Comparison of ENCODE assay signal across 8 cellular contexts in the genomic region with DNA sequence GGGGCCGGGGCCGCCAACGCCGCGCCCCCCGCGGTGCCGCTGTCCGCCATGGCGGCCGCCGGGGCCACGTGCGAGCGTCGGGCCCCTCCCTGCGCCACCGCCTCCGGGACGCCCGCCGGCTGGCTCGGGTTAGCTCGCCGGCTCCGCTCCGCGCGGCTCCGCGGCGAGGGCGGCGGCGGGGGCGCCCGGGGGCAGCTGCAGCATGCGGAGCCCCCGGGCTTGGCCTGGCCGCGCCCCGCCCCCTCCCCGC. TPM values are rescaled to one million over a fixed set of nuclear protein-coding genes. Genes with fewer than 3 reads are reported as not detected.
DNase-seq lines count a peak whose midpoint lies in the region; ATAC-seq and TF ChIP-seq lines count a peak whose summit lies in the region.
"Not testable (repeated sequence)": the region's sequence is repeated elsewhere in the genome, so short reads cannot be mapped to it uniquely, and the experiment has no call there.

No MANE protein-coding gene starts in this region.

- H3K79me2 ChIP-seq in Karpas-422 (ENCODE audit: low read length): peaks cover 30% of the 10 kb centered on the region

- H2AFZ ChIP-seq in Karpas-422 (ENCODE audit: low read length): not testable (repeated sequence)

- POLR2A ChIA-PET in activated CD8-positive, alpha-beta T cell treated with anti-CD3 and anti-CD28 coated beads for 36 hours (lab: Charles Lee): interaction anchor here (0.6 to 10.0 kb wide), 6 partner anchors 8 to 1609 kb away, joined by 3 to 132 read pairs (median 12); a partner anchor contains a TSS

- H3K9me3 Mint-ChIP-seq in activated CD8-positive, alpha-beta T cell treated with anti-CD3 and anti-CD28 coated beads for 36 hours: not testable (repeated sequence)

- H3K9ac ChIP-seq in Karpas-422 (ENCODE audit: low read length): peak overlapping the region; percentile 96
- H3K9ac ChIP-seq in colonic mucosa (ENCODE audit: low read depth in 2 of 2, low read length in 2 of 2): peak overlapping the region in 1 of 2 donors; percentile 92

- TF ChIP-seq CTCF in GM12864 (IDR thresholded peaks at IDR 0.05; ENCODE audit: low read depth, low read length, missing control alignments); activated CD8-positive, alpha-beta T cell treated with anti-CD3 and anti-CD28 coated beads for 36 hours (IDR thresholded peaks at IDR 0.05); colonic mucosa (IDR thresholded peaks at IDR 0.05); neutrophil (IDR thresholded peaks at IDR 0.05); upper lobe of right lung (IDR thresholded peaks at IDR 0.05): not testable (repeated sequence)

- peaks cover 30% of the 10 kb centered on the region for H3K4me1 Mint-ChIP-seq in activated CD8-positive, alpha-beta T cell treated with anti-CD3 and anti-CD28 coated beads for 36 hours (ENCODE audit: low read depth)

- DNase-seq in GM12864 (ENCODE audit: low read depth); Karpas-422; activated CD8-positive, alpha-beta T cell treated with anti-CD3 and anti-CD28 coated beads for 36 hours; colonic mucosa; upper lobe of right lung: not testable (repeated sequence)

- ATAC-seq in HG02571 (IDR thresholded peaks at IDR 0.05; ENCODE audit: unreplicated experiment) (peak; percentile 7), upper lobe of right lung (peak; percentile 0)
- peak; percentile 7 for ATAC-seq in activated CD8-positive, alpha-beta T cell treated with anti-CD3 and anti-CD28 coated beads for 36 hours

- H3K36me3 ChIP-seq in Karpas-422 (ENCODE audit: insufficient read depth, low read length); colonic mucosa; neutrophil: not testable (repeated sequence)
- H3K36me3 ChIP-seq in upper lobe of right lung: peaks cover 13% of the 10 kb centered on the region

- peaks cover 28% of the 10 kb centered on the region for H3K36me3 Mint-ChIP-seq in activated CD8-positive, alpha-beta T cell treated with anti-CD3 and anti-CD28 coated beads for 36 hours (ENCODE audit: low read depth)

- CTCF ChIA-PET in activated CD8-positive, alpha-beta T cell treated with anti-CD3 and anti-CD28 coated beads for 36 hours (lab: Charles Lee): interaction anchor here (0.9 to 4.6 kb wide), 6 partner anchors 13 to 71 kb away, joined by 3 to 35 read pairs (median 6); a partner anchor contains a TSS

- H3K4me1 ChIP-seq in Karpas-422 (ENCODE audit: low read length): peaks cover 56% of the 10 kb centered on the region
- not testable (repeated sequence) for H3K4me1 ChIP-seq in colonic mucosa
- H3K4me1 ChIP-seq in neutrophil (ENCODE audit: control insufficient read depth in 1 of 2, insufficient read depth in 1 of 2, low read depth in 1 of 2, low read length in 1 of 2): peaks cover 49 to 57% of the 10 kb centered on the region in 2 experiments
- H3K4me1 ChIP-seq in upper lobe of right lung: peaks cover 29% of the 10 kb centered on the region

- not testable (repeated sequence) for H3K27ac ChIP-seq in Karpas-422 (ENCODE audit: low read length); colonic mucosa; neutrophil; upper lobe of right lung

- not testable (repeated sequence) for H3K27me3 ChIP-seq in Karpas-422 (ENCODE audit: low read length); colonic mucosa; upper lobe of right lung
- H3K27me3 ChIP-seq in neutrophil: peaks cover 16% of the 10 kb centered on the region

- H3K9me2 ChIP-seq in Karpas-422 (replicated peaks; ENCODE audit: insufficient read depth, low read length): not testable (repeated sequence)

- peak overlapping the region; percentile 88 for H3K4me2 ChIP-seq in Karpas-422 (ENCODE audit: low read depth, low read length, poor library complexity, severe bottlenecking)

- H4K20me1 ChIP-seq in Karpas-422 (ENCODE audit: insufficient read depth, low read depth, low read length): not testable (repeated sequence)

- peak overlapping the region; percentile 78 for H3K4me3 Mint-ChIP-seq in activated CD8-positive, alpha-beta T cell treated with anti-CD3 and anti-CD28 coated beads for 36 hours

- H3K27ac Mint-ChIP-seq in activated CD8-positive, alpha-beta T cell treated with anti-CD3 and anti-CD28 coated beads for 36 hours: not testable (repeated sequence)

- H3K27me3 Mint-ChIP-seq in activated CD8-positive, alpha-beta T cell treated with anti-CD3 and anti-CD28 coated beads for 36 hours: not testable (repeated sequence)

- intact Hi-C loops in activated CD8-positive, alpha-beta T cell treated with anti-CD3 and anti-CD28 coated beads for 36 hours (cut with micrococcal nuclease): loop anchor here (10.0 kb wide), 1 partner anchor 58 kb away; a partner anchor contains a TSS
- intact Hi-C loops in colonic mucosa (cut with DNase I); upper lobe of right lung (cut with DNase I): not testable (repeated sequence)

- H3K4me3 ChIP-seq in GM12864 (ENCODE audit: low read depth, low read length) (peak overlapping the region; percentile 86), Karpas-422 (ENCODE audit: low read length) (peak overlapping the region; percentile 97; the same call in 1 of the 2 replicates), colonic mucosa (peak overlapping the region; percentile 68), iPS-18c (ENCODE audit: insufficient read depth, low read depth, low read length) (peak overlapping the region; percentile 95; the same call in 1 of the 2 replicates), neutrophil (ENCODE audit: low read depth in 1 of 2, low read length in 1 of 2) (peak overlapping the region; percentile 76 to 85), upper lobe of right lung (peak overlapping the region; percentile 80)

- H3K9me3 ChIP-seq in Karpas-422 (ENCODE audit: low read length); colonic mucosa; iPS-18c (ENCODE audit: control insufficient read depth, insufficient read depth, low read length); neutrophil; upper lobe of right lung: not testable (repeated sequence)

RNA-seq across cellular contexts. Expression of a gene that starts 0.2 kb away (rescaled TPM):
- 111 and 256 TPM in 2 replicates for total RNA-seq in Karpas-422 (2014; rRNA removed; shearing (Covaris generic); ENCODE audit: low replicate concordance)
- 100 to 1,000 TPM; 285 to 287 TPM for total RNA-seq in activated CD8-positive, alpha-beta T cell treated with anti-CD3 and anti-CD28 coated beads for 36 hours
- 100 to 1,000 TPM; 113 to 234 TPM for total RNA-seq in colonic mucosa
- 76.5 TPM for total RNA-seq in upper lobe of right lung

RNA-seq across cellular contexts. Expression of a gene that starts 4.8 kb away (rescaled TPM):
- 5.7 and 12.7 TPM in 2 replicates for total RNA-seq in Karpas-422 (2014; rRNA removed; shearing (Covaris generic); ENCODE audit: low replicate concordance)
- 1 to 10 TPM; 8.7 to 9.6 TPM for total RNA-seq in activated CD8-positive, alpha-beta T cell treated with anti-CD3 and anti-CD28 coated beads for 36 hours
- total RNA-seq in colonic mucosa (100 to 1,000 TPM in 1 of 2 donors, 10 to 100 TPM in 1; 86.9 to 108 TPM), upper lobe of right lung (32.4 TPM)

RNA-seq across cellular contexts. Expression of a gene that starts 5.7 kb away (rescaled TPM):
- 27.8 and 73.4 TPM in 2 replicates for total RNA-seq in Karpas-422 (2014; rRNA removed; shearing (Covaris generic); ENCODE audit: low replicate concordance)
- 10 to 100 TPM; 23.5 to 26.9 TPM for total RNA-seq in activated CD8-positive, alpha-beta T cell treated with anti-CD3 and anti-CD28 coated beads for 36 hours
- total RNA-seq in colonic mucosa (100 to 1,000 TPM in 1 of 2 donors, 10 to 100 TPM in 1; 71.7 to 104 TPM), upper lobe of right lung (53.9 TPM)

RNA-seq across cellular contexts. Expression of a gene that starts 12.2 kb away (rescaled TPM):
- total RNA-seq in Karpas-422 (2014; rRNA removed; shearing (Covaris generic); ENCODE audit: low replicate concordance): 43.4 and 67.9 TPM in 2 replicates
- total RNA-seq in activated CD8-positive, alpha-beta T cell treated with anti-CD3 and anti-CD28 coated beads for 36 hours: 100 to 1,000 TPM in 1 of 2 experiments, 10 to 100 TPM in 1; 86.6 to 104 TPM
- total RNA-seq in colonic mucosa (10 to 100 TPM; 25.9 to 59.5 TPM), upper lobe of right lung (172 TPM)

RNA-seq across cellular contexts. Expression of a gene that starts 16.2 kb away (rescaled TPM):
- 32.0 and 51.0 TPM in 2 replicates for total RNA-seq in Karpas-422 (2014; rRNA removed; shearing (Covaris generic); ENCODE audit: low replicate concordance)
- 10 to 100 TPM; 25.8 to 26.1 TPM for total RNA-seq in activated CD8-positive, alpha-beta T cell treated with anti-CD3 and anti-CD28 coated beads for 36 hours
- 10 to 100 TPM; 39.9 to 50.3 TPM for total RNA-seq in colonic mucosa
- total RNA-seq in upper lobe of right lung: 36.4 TPM
